In genomic region chr3:52504977-52505376, GRCh38 we compare ENCODE assay signal across 1 cellular context.
TF ChIP-seq lines count a peak whose summit lies in the region.

No MANE protein-coding gene starts in this region.

TF ChIP-seq in HEK293, 187 proteins besides CTCF, POLR2A, EP300 and RAD21 (continued from another document):
- TF ChIP-seq ZNF510 (tag by site-specific recombination; IDR thresholded peaks at IDR 0.05; ENCODE audit: insufficient replicate concordance) (no peak), ZNF658 (tag by site-specific recombination; IDR thresholded peaks at IDR 0.05) (no peak), PRDM4 (tag by site-specific recombination; IDR thresholded peaks at IDR 0.05) (no peak), ZNF837 (tag by site-specific recombination; IDR thresholded peaks at IDR 0.05) (no peak), PRDM6 (tag by site-specific recombination; IDR thresholded peaks at IDR 0.05) (no peak), ZNF639 (tag by site-specific recombination; IDR thresholded peaks at IDR 0.05) (no peak)
TF ChIP-seq in HEK293: peak in this region for 3.
